ENCODE assay signal across 1 cellular context in the genomic region with DNA sequence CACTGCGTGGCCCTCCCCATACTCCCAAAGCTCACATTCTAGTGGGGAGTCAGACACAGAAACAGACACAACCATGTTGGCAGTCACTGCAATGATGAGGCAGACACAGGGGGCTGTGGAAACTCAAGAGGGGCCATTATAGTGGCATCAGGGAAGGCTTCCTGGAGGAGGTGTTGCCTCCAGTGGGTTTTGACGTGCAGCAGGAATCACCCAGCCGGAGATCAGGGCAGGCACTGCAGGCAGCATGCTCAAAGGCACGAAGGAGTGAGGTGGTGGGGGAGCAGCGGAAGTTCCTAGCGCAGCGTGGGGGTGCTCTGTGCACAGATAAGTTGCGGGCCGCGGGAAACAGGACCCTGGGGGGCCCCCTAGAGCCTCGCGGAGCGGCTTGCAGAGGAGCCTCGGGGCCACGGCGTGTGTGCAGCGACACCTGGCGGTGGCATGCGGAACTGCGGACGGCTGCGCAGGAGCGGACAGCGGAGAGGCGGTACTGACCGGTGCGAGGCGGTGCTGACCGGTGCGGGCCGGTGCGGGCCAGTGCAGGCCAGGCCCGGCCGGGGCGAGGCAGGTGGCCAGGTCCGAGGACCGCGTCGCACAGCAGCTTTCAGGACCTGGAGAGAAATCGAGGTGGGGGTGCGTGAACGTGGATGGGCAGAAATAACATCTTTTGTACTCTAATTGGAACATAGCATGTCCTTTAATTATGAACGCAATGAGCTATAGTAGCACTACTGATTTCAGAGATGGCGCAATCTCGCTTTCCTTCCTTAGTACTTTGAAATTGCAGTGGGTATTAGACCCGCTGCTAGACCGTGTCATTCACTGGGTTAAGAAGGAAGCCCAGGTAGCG.
TF ChIP-seq lines count a peak whose summit lies in the region.

No MANE protein-coding gene starts in this region.

TF ChIP-seq in K562, 482 proteins besides CTCF, POLR2A, EP300 and RAD21 (continued from another document and continues in another):
- TF ChIP-seq NR2C2 (CRISPR knock-in tag; IDR thresholded peaks at IDR 0.05) (peak; percentile 80), NR2C2 (tag; IDR thresholded peaks at IDR 0.05) (no peak; the same call in 1 of the 2 replicates), ZNF589 (CRISPR knock-in tag; IDR thresholded peaks at IDR 0.05; ENCODE audit: low read depth) (peak; percentile 91; the same call in 1 of the 2 replicates), NR4A1 (CRISPR knock-in tag; IDR thresholded peaks at IDR 0.05) (no peak), NR4A1 (tag; IDR thresholded peaks at IDR 0.05) (peak; percentile 98), RBM15 (IDR thresholded peaks at IDR 0.05; ENCODE audit: insufficient read depth, low read length) (no peak), STAT5A (IDR thresholded peaks at IDR 0.05; ENCODE audit: borderline replicate concordance, low read length) (peak; percentile 20; the same call in 1 of the 2 replicates), ZFP1 (CRISPR knock-in tag; IDR thresholded peaks at IDR 0.05) (no peak), FOXA3 (CRISPR knock-in tag; conservative IDR thresholded peaks at IDR 0.05 in 1 of 2, IDR thresholded peaks at IDR 0.05 in 1 of 2) (no peak), HDAC1 (IDR thresholded peaks at IDR 0.05) (peak in 1 of 2 experiments; percentile 60; a peak in 2 of 4 replicates), IRF2 (CRISPR knock-in tag; IDR thresholded peaks at IDR 0.05) (no peak), HNRNPK (IDR thresholded peaks at IDR 0.05; ENCODE audit: low read depth, low read length, poor library complexity, severe bottlenecking) (no peak), HNRNPL (IDR thresholded peaks at IDR 0.05; ENCODE audit: low read depth, low read length) (no peak), SREBF2 (CRISPR knock-in tag; IDR thresholded peaks at IDR 0.05) (no peak), TRIM28 (IDR thresholded peaks at IDR 0.05) (peak; percentile 52; the same call in 1 of the 2 replicates), NR2C1 (IDR thresholded peaks at IDR 0.05) (no peak), NR2C1 (tag; IDR thresholded peaks at IDR 0.05) (peak; percentile 48), CTBP1 (IDR thresholded peaks at IDR 0.05; ENCODE audit: borderline replicate concordance) (peak; percentile 92), DNMT1 (IDR thresholded peaks at IDR 0.05) (no peak), ZNF584 (CRISPR knock-in tag; IDR thresholded peaks at IDR 0.05; ENCODE audit: low read depth) (peak; percentile 83; the same call in 1 of the 2 replicates), NELFE (IDR thresholded peaks at IDR 0.05; ENCODE audit: insufficient read depth, insufficient read length) (no peak), ZNF76 (CRISPR knock-in tag; IDR thresholded peaks at IDR 0.05; ENCODE audit: borderline replicate concordance) (peak; percentile 13; the same call in 1 of the 2 replicates), CSDE1 (IDR thresholded peaks at IDR 0.05) (no peak; a peak in 1 of 4 replicates), POLR3G (IDR thresholded peaks at IDR 0.05; ENCODE audit: extremely low read depth, insufficient read length, insufficient replicate concordance) (no peak), BACH1 (tag; IDR thresholded peaks at IDR 0.05) (0 out of 2 replicates have a peak, but pooled peaks have one; percentile 52), HIVEP1 (CRISPR knock-in tag; IDR thresholded peaks at IDR 0.05) (peak; percentile 82), ZNF764 (CRISPR knock-in tag; IDR thresholded peaks at IDR 0.05; ENCODE audit: low read depth) (no peak; the same call in 1 of the 2 replicates), ZNF184 (CRISPR knock-in tag; IDR thresholded peaks at IDR 0.05) (no peak), ZNF830 (CRISPR knock-in tag; IDR thresholded peaks at IDR 0.05) (peak; percentile 66; the same call in 1 of the 2 replicates), CHD1 (IDR thresholded peaks at IDR 0.05; ENCODE audit: low read length) (no peak), NCOA1 (IDR thresholded peaks at IDR 0.05; ENCODE audit: low read depth) (peak; percentile 95), MTA1 (IDR thresholded peaks at IDR 0.05; ENCODE audit: borderline replicate concordance) (peak; percentile 50; the same call in 1 of the 2 replicates), SMAD2 (IDR thresholded peaks at IDR 0.05; ENCODE audit: low read depth, low read length) (no peak), ZNF778 (CRISPR knock-in tag; IDR thresholded peaks at IDR 0.05) (no peak), ZNF24 (IDR thresholded peaks at IDR 0.05) (peak; percentile 95), ILF3 (IDR thresholded peaks at IDR 0.05; ENCODE audit: borderline replicate concordance) (no peak), CBX5 (IDR thresholded peaks at IDR 0.05; ENCODE audit: borderline replicate concordance, low read depth) (peak; percentile 36; the same call in 1 of the 2 replicates), FOXA1 (IDR thresholded peaks at IDR 0.05; ENCODE audit: borderline replicate concordance) (no peak), SMAD4 (CRISPR knock-in tag; conservative IDR thresholded peaks at IDR 0.05) (peak; percentile 94), BCL6 (CRISPR knock-in tag; IDR thresholded peaks at IDR 0.05) (peak; percentile 60; the same call in 1 of the 2 replicates)
- TF ChIP-seq, protein P1, sequence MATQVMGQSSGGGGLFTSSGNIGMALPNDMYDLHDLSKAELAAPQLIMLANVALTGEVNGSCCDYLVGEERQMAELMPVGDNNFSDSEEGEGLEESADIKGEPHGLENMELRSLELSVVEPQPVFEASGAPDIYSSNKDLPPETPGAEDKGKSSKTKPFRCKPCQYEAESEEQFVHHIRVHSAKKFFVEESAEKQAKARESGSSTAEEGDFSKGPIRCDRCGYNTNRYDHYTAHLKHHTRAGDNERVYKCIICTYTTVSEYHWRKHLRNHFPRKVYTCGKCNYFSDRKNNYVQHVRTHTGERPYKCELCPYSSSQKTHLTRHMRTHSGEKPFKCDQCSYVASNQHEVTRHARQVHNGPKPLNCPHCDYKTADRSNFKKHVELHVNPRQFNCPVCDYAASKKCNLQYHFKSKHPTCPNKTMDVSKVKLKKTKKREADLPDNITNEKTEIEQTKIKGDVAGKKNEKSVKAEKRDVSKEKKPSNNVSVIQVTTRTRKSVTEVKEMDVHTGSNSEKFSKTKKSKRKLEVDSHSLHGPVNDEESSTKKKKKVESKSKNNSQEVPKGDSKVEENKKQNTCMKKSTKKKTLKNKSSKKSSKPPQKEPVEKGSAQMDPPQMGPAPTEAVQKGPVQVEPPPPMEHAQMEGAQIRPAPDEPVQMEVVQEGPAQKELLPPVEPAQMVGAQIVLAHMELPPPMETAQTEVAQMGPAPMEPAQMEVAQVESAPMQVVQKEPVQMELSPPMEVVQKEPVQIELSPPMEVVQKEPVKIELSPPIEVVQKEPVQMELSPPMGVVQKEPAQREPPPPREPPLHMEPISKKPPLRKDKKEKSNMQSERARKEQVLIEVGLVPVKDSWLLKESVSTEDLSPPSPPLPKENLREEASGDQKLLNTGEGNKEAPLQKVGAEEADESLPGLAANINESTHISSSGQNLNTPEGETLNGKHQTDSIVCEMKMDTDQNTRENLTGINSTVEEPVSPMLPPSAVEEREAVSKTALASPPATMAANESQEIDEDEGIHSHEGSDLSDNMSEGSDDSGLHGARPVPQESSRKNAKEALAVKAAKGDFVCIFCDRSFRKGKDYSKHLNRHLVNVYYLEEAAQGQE (CRISPR knock-in tag; IDR thresholded peaks at IDR 0.05; ENCODE audit: low read depth): peak; percentile 86
- TF ChIP-seq, protein P2, sequence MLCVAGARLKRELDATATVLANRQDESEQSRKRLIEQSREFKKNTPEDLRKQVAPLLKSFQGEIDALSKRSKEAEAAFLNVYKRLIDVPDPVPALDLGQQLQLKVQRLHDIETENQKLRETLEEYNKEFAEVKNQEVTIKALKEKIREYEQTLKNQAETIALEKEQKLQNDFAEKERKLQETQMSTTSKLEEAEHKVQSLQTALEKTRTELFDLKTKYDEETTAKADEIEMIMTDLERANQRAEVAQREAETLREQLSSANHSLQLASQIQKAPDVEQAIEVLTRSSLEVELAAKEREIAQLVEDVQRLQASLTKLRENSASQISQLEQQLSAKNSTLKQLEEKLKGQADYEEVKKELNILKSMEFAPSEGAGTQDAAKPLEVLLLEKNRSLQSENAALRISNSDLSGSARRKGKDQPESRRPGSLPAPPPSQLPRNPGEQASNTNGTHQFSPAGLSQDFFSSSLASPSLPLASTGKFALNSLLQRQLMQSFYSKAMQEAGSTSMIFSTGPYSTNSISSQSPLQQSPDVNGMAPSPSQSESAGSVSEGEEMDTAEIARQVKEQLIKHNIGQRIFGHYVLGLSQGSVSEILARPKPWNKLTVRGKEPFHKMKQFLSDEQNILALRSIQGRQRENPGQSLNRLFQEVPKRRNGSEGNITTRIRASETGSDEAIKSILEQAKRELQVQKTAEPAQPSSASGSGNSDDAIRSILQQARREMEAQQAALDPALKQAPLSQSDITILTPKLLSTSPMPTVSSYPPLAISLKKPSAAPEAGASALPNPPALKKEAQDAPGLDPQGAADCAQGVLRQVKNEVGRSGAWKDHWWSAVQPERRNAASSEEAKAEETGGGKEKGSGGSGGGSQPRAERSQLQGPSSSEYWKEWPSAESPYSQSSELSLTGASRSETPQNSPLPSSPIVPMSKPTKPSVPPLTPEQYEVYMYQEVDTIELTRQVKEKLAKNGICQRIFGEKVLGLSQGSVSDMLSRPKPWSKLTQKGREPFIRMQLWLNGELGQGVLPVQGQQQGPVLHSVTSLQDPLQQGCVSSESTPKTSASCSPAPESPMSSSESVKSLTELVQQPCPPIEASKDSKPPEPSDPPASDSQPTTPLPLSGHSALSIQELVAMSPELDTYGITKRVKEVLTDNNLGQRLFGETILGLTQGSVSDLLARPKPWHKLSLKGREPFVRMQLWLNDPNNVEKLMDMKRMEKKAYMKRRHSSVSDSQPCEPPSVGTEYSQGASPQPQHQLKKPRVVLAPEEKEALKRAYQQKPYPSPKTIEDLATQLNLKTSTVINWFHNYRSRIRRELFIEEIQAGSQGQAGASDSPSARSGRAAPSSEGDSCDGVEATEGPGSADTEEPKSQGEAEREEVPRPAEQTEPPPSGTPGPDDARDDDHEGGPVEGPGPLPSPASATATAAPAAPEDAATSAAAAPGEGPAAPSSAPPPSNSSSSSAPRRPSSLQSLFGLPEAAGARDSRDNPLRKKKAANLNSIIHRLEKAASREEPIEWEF (CRISPR knock-in tag; IDR thresholded peaks at IDR 0.05): peak; percentile 75
- TF ChIP-seq, protein P3, sequence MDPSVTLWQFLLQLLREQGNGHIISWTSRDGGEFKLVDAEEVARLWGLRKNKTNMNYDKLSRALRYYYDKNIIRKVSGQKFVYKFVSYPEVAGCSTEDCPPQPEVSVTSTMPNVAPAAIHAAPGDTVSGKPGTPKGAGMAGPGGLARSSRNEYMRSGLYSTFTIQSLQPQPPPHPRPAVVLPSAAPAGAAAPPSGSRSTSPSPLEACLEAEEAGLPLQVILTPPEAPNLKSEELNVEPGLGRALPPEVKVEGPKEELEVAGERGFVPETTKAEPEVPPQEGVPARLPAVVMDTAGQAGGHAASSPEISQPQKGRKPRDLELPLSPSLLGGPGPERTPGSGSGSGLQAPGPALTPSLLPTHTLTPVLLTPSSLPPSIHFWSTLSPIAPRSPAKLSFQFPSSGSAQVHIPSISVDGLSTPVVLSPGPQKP (CRISPR knock-in tag; IDR thresholded peaks at IDR 0.05): no peak
- TF ChIP-seq, protein P4, sequence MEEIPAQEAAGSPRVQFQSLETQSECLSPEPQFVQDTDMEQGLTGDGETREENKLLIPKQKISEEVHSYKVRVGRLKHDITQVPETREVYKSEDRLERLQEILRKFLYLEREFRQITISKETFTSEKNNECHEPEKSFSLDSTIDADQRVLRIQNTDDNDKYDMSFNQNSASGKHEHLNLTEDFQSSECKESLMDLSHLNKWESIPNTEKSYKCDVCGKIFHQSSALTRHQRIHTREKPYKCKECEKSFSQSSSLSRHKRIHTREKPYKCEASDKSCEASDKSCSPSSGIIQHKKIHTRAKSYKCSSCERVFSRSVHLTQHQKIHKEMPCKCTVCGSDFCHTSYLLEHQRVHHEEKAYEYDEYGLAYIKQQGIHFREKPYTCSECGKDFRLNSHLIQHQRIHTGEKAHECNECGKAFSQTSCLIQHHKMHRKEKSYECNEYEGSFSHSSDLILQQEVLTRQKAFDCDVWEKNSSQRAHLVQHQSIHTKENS (CRISPR knock-in tag; IDR thresholded peaks at IDR 0.05): no peak
- TF ChIP-seq, protein P5, sequence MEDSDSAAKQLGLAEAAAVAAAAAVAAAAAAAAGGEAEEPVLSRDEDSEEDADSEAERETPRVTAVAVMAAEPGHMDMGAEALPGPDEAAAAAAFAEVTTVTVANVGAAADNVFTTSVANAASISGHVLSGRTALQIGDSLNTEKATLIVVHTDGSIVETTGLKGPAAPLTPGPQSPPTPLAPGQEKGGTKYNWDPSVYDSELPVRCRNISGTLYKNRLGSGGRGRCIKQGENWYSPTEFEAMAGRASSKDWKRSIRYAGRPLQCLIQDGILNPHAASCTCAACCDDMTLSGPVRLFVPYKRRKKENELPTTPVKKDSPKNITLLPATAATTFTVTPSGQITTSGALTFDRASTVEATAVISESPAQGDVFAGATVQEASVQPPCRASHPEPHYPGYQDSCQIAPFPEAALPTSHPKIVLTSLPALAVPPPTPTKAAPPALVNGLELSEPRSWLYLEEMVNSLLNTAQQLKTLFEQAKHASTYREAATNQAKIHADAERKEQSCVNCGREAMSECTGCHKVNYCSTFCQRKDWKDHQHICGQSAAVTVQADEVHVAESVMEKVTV (CRISPR knock-in tag; IDR thresholded peaks at IDR 0.05): peak; percentile 94
- TF ChIP-seq, protein P6, sequence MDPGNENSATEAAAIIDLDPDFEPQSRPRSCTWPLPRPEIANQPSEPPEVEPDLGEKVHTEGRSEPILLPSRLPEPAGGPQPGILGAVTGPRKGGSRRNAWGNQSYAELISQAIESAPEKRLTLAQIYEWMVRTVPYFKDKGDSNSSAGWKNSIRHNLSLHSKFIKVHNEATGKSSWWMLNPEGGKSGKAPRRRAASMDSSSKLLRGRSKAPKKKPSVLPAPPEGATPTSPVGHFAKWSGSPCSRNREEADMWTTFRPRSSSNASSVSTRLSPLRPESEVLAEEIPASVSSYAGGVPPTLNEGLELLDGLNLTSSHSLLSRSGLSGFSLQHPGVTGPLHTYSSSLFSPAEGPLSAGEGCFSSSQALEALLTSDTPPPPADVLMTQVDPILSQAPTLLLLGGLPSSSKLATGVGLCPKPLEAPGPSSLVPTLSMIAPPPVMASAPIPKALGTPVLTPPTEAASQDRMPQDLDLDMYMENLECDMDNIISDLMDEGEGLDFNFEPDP (CRISPR knock-in tag; IDR thresholded peaks at IDR 0.05): peak; percentile 56; the same call in 1 of the 2 replicates
- TF ChIP-seq, protein P7, sequence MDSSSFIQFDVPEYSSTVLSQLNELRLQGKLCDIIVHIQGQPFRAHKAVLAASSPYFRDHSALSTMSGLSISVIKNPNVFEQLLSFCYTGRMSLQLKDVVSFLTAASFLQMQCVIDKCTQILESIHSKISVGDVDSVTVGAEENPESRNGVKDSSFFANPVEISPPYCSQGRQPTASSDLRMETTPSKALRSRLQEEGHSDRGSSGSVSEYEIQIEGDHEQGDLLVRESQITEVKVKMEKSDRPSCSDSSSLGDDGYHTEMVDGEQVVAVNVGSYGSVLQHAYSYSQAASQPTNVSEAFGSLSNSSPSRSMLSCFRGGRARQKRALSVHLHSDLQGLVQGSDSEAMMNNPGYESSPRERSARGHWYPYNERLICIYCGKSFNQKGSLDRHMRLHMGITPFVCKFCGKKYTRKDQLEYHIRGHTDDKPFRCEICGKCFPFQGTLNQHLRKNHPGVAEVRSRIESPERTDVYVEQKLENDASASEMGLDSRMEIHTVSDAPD (CRISPR knock-in tag; IDR thresholded peaks at IDR 0.05): no peak
